23 cellular contexts compared by ENCODE assay signal in genomic region chr5:150395690-150395979, GRCh38.
"Had no signal": no experiment of that assay in that cellular context is flagged by ENCODE, and none has a peak within 500 bp of the region (broad histone marks: within the 10 kb centered on the region; RNA-seq: fewer than 3 reads in every experiment).

No MANE protein-coding gene starts in this region.

- H3K27ac Mint-ChIP-seq: activated CD4-positive, alpha-beta memory T cell treated with anti-CD3 and anti-CD28 coated beads, Interleukin-2, amount 10 ng/mL, durations not matched to agents 7 days and 5 days; activated CD4-positive, alpha-beta T cell treated with anti-CD3 and anti-CD28 coated beads for 36 hours; T-helper 2 cell treated with Interferon-gamma antibody and Interleukin-4, amounts not matched to agents 5 μg/mL and 100 μg/mL, for 36 hours; WTC11 had no signal

- H3K4me1 Mint-ChIP-seq: activated CD4-positive, alpha-beta memory T cell treated with anti-CD3 and anti-CD28 coated beads, Interleukin-2, amount 10 ng/mL, durations not matched to agents 7 days and 5 days; activated CD4-positive, alpha-beta T cell treated with anti-CD3 and anti-CD28 coated beads for 36 hours; WTC11 had no signal

- FAIRE-seq: small intestine, TTC549 had no signal

- H3K27ac ChIP-seq: brain microvascular endothelial cell, coronary artery, gastroesophageal sphincter, heart left ventricle, left lung, ovary, psoas muscle, upper lobe of right lung had no signal

- H3K4me1 ChIP-seq: gastroesophageal sphincter, heart left ventricle, left lung, psoas muscle, upper lobe of right lung had no signal

- H3K27me3 Mint-ChIP-seq: activated CD4-positive, alpha-beta memory T cell treated with anti-CD3 and anti-CD28 coated beads, Interleukin-2, amount 10 ng/mL, durations not matched to agents 7 days and 5 days; activated CD4-positive, alpha-beta T cell treated with anti-CD3 and anti-CD28 coated beads for 36 hours had no signal

- H3K36me3 ChIP-seq: ovary had no signal

- H3K27me3 ChIP-seq: brain microvascular endothelial cell, gastroesophageal sphincter, heart left ventricle, left lung, ovary, upper lobe of right lung had no signal

- H3K9me3 ChIP-seq: gastroesophageal sphincter, heart left ventricle, left lung, ovary, psoas muscle, upper lobe of right lung had no signal

- ATAC-seq: activated CD4-positive, alpha-beta T cell treated with anti-CD3 and anti-CD28 coated beads for 36 hours; gastroesophageal sphincter; heart left ventricle; left lung; psoas muscle; right cardiac atrium; upper lobe of right lung; WTC11 had no signal

- DNase-seq: activated CD4-positive, alpha-beta memory T cell treated with anti-CD3 and anti-CD28 coated beads, Interleukin-2, amount 10 ng/mL, durations not matched to agents 7 days and 5 days; activated CD4-positive, alpha-beta T cell treated with anti-CD3 and anti-CD28 coated beads for 36 hours; activated CD8-positive, alpha-beta memory T cell treated with anti-CD3 and anti-CD28 coated beads, Interleukin-2, amount 50 U/mL, for 4 hours; activated naive CD4-positive, alpha-beta T cell treated with anti-CD3 and anti-CD28 coated beads for 36 hours; aorta; brain microvascular endothelial cell; effector CD4-positive, alpha-beta T cell; midbrain; ovary; right cardiac atrium; small intestine; stimulated activated CD4-positive, alpha-beta T cell treated with anti-CD3 and anti-CD28 coated beads, Interleukin-15, amount 100 ng/mL, for 24 hours; stimulated activated CD4-positive, alpha-beta T cell treated with anti-CD3 and anti-CD28 coated beads, Interleukin-2, amount 100 ng/mL, for 48 hours; SW 1271; upper lobe of right lung had no signal

- H3K9me3 Mint-ChIP-seq: activated CD4-positive, alpha-beta memory T cell treated with anti-CD3 and anti-CD28 coated beads, Interleukin-2, amount 10 ng/mL, durations not matched to agents 7 days and 5 days; activated naive CD4-positive, alpha-beta T cell treated with anti-CD3 and anti-CD28 coated beads for 36 hours; T-helper 2 cell treated with Interferon-gamma antibody and Interleukin-4, amounts not matched to agents 5 μg/mL and 100 μg/mL, for 36 hours; WTC11 had no signal

- H3K4me3 ChIP-seq: coronary artery, gastroesophageal sphincter, heart left ventricle, left lung, ovary, psoas muscle, upper lobe of right lung had no signal

- H3K4me3 Mint-ChIP-seq: activated CD4-positive, alpha-beta memory T cell treated with anti-CD3 and anti-CD28 coated beads, Interleukin-2, amount 10 ng/mL, durations not matched to agents 7 days and 5 days; activated CD4-positive, alpha-beta T cell treated with anti-CD3 and anti-CD28 coated beads for 36 hours; activated naive CD4-positive, alpha-beta T cell treated with anti-CD3 and anti-CD28 coated beads for 36 hours; T-helper 2 cell treated with Interferon-gamma antibody and Interleukin-4, amounts not matched to agents 5 μg/mL and 100 μg/mL, for 36 hours; WTC11 had no signal
